10 cellular contexts compared by ENCODE assay signal in the genomic region with DNA sequence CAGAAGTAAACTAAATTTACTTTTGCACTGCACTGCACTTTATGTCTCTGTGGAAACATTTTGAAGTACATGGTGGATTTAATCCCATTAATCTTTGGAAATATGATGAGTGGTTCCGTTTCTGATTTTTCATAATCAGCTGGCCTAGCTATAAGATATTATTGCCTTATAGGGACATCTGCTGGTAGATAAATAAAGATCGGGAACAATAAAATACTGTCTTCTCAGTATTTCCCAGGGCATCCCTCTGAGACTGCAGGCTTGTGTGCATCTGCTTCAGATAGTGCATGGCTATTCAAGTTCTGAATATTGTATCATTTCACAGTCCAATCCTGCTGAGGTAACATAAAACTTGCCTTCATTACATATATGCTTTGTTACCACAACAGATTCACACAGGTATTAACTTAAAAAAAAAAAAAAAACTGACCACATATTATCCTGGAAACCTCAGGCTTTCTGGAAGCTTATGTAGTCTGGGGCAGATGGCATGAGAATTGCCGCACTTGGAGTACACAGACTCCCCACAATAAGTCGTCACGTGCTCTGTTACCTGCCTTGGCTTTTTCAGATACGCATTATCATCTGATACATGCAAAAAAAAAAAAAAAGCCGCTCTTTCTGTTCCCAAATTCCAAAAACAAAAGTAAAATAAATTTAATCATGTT.
A peak's percentile ranks its signal among the peaks of the same experiment; 100 is the strongest.
DNase-seq lines count a peak whose midpoint lies in the region; ATAC-seq and TF ChIP-seq lines count a peak whose summit lies in the region.
"Had no signal": no experiment of that assay in that cellular context is flagged by ENCODE, and none has a peak within 500 bp of the region (broad histone marks: within the 10 kb centered on the region; RNA-seq: fewer than 3 reads in every experiment).

No MANE protein-coding gene starts in this region.

- TF ChIP-seq CTCF in 22Rv1 (IDR thresholded peaks at IDR 0.05), result peak; percentile 48
- TF ChIP-seq CTCF in foreskin keratinocyte (conservative IDR thresholded peaks at IDR 0.05), result no peak

- no peaks in the 10 kb centered on the region for H3K4me1 ChIP-seq in foreskin keratinocyte

- DNase-seq in NCI-H2029 treated with DMSO at 0.1 percent for 48 hours (lab: John Stamatoyannopoulos, UW) (peak; percentile 16), cerebellar cortex (ENCODE audit: low spot score) (peak; percentile 63), NCI-H2227 (lab: John Stamatoyannopoulos, UW; ENCODE audit: unreplicated experiment) (no peak), foreskin keratinocyte (no peak)
- no peak for DNase-seq in activated CD4-positive, CD25-positive, alpha-beta regulatory T cell treated with anti-CD3 and anti-CD28 coated beads, Interleukin-2, amount 50 U/mL, for 72 hours
- DNase-seq: CD4-positive, alpha-beta memory T cell had no signal

- ATAC-seq in GM19328 (IDR thresholded peaks at IDR 0.05; ENCODE audit: unreplicated experiment) (peak; percentile 47), GM19023 (IDR thresholded peaks at IDR 0.05; ENCODE audit: unreplicated experiment) (no peak), foreskin keratinocyte (no peak)

- no peak overlapping the region for H3K27ac ChIP-seq in 22Rv1
- no peak overlapping the region for H3K27ac ChIP-seq in foreskin keratinocyte
- H3K27ac ChIP-seq: cardiac muscle cell had no signal

- H3K27me3 ChIP-seq in foreskin keratinocyte, result no peaks in the 10 kb centered on the region
- H3K27me3 ChIP-seq: cardiac muscle cell had no signal

Comparison
In these comparisons a context has a peak if more than half of its experiments do, and no peak if none do; other contexts are left out.
1. DNase-seq: peak in NCI-H2029 treated with DMSO at 0.1 percent for 48 hours (single experiment) and cerebellar cortex (single experiment); none in NCI-H2227 (single experiment), activated CD4-positive, CD25-positive, alpha-beta regulatory T cell treated with anti-CD3 and anti-CD28 coated beads, Interleukin-2, amount 50 U/mL, for 72 hours (single experiment) and foreskin keratinocyte (0 of 2).